8 cellular contexts compared by ENCODE assay signal in the genomic region with DNA sequence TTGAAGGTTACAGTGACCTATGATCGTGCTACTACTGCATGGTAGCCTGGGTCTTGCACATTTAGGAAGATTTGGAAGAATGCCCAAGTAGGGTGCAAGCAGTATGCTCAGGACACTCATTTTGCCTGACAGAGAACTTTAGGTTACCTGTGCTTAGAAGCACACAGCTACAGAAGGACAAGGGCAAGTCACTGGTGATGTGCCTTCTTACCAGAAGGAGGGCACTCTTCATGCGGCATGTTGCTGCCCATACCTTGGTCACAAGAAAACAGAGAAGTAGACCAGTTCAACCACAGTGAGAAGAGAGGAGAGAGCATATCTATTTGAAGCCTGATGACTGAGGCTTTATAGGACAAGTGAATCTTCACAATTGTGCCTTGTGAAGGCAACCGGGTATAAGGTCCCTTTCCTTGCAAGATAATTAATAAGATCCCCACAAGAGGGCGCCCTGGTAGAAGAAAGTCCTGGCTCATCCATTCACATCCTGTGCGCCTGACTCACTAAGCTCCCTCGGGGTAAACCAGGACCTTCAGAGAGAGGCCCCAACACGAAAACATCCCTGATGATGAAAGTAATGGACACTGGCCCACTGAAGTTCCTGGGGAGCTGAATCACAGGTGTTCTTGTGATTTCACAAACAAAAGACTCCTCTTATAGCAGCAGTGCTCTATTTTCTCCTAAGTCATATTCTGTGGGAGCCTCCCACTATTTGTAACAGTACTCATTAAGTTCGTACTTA. TPM values are rescaled to one million over a fixed set of nuclear protein-coding genes. Genes with fewer than 3 reads are reported as not detected.
DNase-seq lines count a peak whose midpoint lies in the region; ATAC-seq and TF ChIP-seq lines count a peak whose summit lies in the region.

No MANE protein-coding gene starts in this region.

- H3K27ac ChIP-seq in adrenal gland, result peak overlapping the region in 1 of 5 donors; percentile 31

- no peaks in the 10 kb centered on the region for H3K4me1 ChIP-seq in adrenal gland (replicated peaks in 1 of 2)

- no peaks in the 10 kb centered on the region for H3K36me3 ChIP-seq in adrenal gland (replicated peaks in 1 of 2)

- no peak for TF ChIP-seq POLR2A in adrenal gland (IDR thresholded peaks at IDR 0.05)

- no peaks in the 10 kb centered on the region for H3K9me3 ChIP-seq in adrenal gland (replicated peaks in 1 of 3)

- H3K4me3 ChIP-seq in adrenal gland, result no peak overlapping the region
- no peak overlapping the region for H3K4me3 ChIP-seq in retinal pigment epithelial cell (ENCODE audit: low read length)

- TF ChIP-seq CTCF in GM12874 (IDR thresholded peaks at IDR 0.05; ENCODE audit: insufficient read depth, low read depth, low read length) (peak; percentile 40; the same call in 1 of the 2 replicates), adrenal gland (IDR thresholded peaks at IDR 0.05) (peak; percentile 59 to 83 (median 72)), retinal pigment epithelial cell (conservative IDR thresholded peaks at IDR 0.05; ENCODE audit: low read depth, low read length) (peak; percentile 56)

- intact Hi-C loops in adrenal gland (cut with DNase I) (loop anchor here (5.0 to 10.0 kb wide), 2 partner anchors 592 to 594 kb away; no protein-coding TSS in a partner anchor), left ventricle myocardium superior (cut with micrococcal nuclease) (loop anchor here (5.0 kb wide), 1 partner anchor 597 kb away; no protein-coding TSS in a partner anchor)

- ATAC-seq in HG02571 (IDR thresholded peaks at IDR 0.05; ENCODE audit: unreplicated experiment), result peak; percentile 91
- peak; percentile 93 for ATAC-seq in left ventricle myocardium superior
- ATAC-seq in HG03457 (IDR thresholded peaks at IDR 0.05; ENCODE audit: unreplicated experiment), result no peak

- H3K27me3 ChIP-seq in adrenal gland, result no peaks in the 10 kb centered on the region

- DNase-seq in NCI-H1092 (lab: John Stamatoyannopoulos, UW), result peak; percentile 36
- DNase-seq in SW 1271 (lab: John Stamatoyannopoulos, UW), result peak; percentile 71 to 85
- DNase-seq in adrenal gland, result peak; percentile 80 to 91 (median 85)
- DNase-seq in left ventricle myocardium superior, result peak; percentile 43
- peak; percentile 85 for DNase-seq in retinal pigment epithelial cell (ENCODE audit: low read depth)

- 24 to 30% (median 26%) methylated on average over 8 of the region's 8 CpGs for WGBS in adrenal gland, 4 donors

RNA-seq across cellular contexts. Expression of gene STARD4, which starts 38.1 kb away (rescaled TPM):
- total RNA-seq in adrenal gland, result 10 to 100 TPM; 13.3 to 75.9 (median 24.1) TPM
- 10 to 100 TPM in 1 of 3 donors, 1 to 10 TPM in 2; 7.2 to 72.2 (median 7.6) TPM for polyA plus RNA-seq in adrenal gland
- total RNA-seq in left ventricle myocardium superior, result 3.8 TPM
